29 cellular contexts compared by ENCODE assay signal in the genomic region with DNA sequence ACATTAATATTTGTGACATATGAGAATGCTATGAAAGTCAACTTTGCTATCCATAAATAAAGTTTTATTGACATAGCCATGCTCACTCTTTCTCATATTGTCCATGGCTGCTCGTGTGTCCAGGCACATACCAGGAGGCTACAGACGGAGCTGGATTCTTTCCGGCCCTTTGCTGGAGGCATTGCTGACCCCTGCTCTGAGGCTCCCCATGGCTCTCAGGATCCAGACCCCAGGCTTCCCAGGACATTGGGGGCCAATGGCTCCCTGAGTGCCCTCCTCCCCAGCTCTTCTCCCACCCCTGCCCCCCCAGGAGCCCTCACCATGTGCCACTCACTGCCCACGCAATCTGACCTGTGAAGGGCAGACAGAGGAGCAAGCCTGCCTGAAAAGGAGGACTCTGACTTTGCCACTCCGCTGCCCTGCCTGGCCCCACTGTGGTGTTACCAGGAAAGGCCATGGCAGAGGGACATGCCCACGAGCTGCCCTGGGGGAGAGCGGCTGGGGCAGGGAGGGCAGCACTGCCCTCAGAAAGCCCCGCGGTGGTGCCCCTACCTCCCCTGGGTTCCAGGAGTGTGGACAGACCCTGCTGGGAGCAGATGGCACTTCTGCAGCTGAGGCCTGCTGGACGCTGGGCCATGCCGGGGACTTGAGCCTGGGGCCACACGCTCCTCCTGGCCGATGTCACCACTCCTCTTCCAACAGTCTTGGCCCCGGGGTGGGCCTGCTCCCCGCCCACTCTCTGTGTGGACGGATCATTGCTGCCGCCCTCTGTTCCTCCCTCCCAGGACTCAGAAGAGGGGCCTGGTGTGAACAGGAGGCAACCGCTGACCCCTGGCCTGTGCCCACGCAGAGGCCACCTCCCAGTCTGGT.
DNase-seq lines count a peak whose midpoint lies in the region; ATAC-seq, FAIRE-seq and TF ChIP-seq lines count a peak whose summit lies in the region.
"Had no signal": no experiment of that assay in that cellular context is flagged by ENCODE, and none has a peak within 500 bp of the region (broad histone marks: within the 10 kb centered on the region; RNA-seq: fewer than 3 reads in every experiment).

No MANE protein-coding gene starts in this region.

- H3K79me2 ChIP-seq in osteoblast (ENCODE audit: insufficient read depth, low read length), result no peaks in the 10 kb centered on the region
- H3K79me2 ChIP-seq: hepatocyte had no signal

- H3K9me3 ChIP-seq in left ventricle myocardium inferior (replicated peaks) (peaks cover 26% of the 10 kb centered on the region), osteoblast (ENCODE audit: low read depth, low read length) (no peaks in the 10 kb centered on the region), thyroid gland (no peaks in the 10 kb centered on the region)
- H3K9me3 ChIP-seq: colonic mucosa, neutrophil, prostate gland had no signal

- H4K20me1 ChIP-seq in osteoblast (ENCODE audit: insufficient read depth, low read length), result no peaks in the 10 kb centered on the region

- H3K4me3 ChIP-seq in left ventricle myocardium inferior (no peak overlapping the region), osteoblast (ENCODE audit: insufficient read depth, low read length) (no peak overlapping the region), thyroid gland (replicated peaks in 1 of 3) (no peak overlapping the region)
- H3K4me3 ChIP-seq: breast epithelium, colonic mucosa, hepatocyte, prostate gland, SJSA1, upper lobe of left lung had no signal

- peaks cover 85% of the 10 kb centered on the region for H3K27me3 ChIP-seq in left ventricle myocardium inferior (ENCODE audit: low read depth)
- H3K27me3 ChIP-seq in osteoblast (ENCODE audit: insufficient read depth, low read length), result peaks cover 8% of the 10 kb centered on the region
- no peaks in the 10 kb centered on the region for H3K27me3 ChIP-seq in thyroid gland
- H3K27me3 ChIP-seq: colonic mucosa had no signal

- peak overlapping the region in 3 of 6 donors; percentile 7 to 67 (median 24) for H3K27ac Mint-ChIP-seq in immature natural killer cell
- H3K27ac Mint-ChIP-seq: activated CD4-positive, alpha-beta memory T cell treated with anti-CD3 and anti-CD28 coated beads for 36 hours; activated naive CD4-positive, alpha-beta T cell treated with anti-CD3 and anti-CD28 coated beads, Interleukin-2, amount 50 U/mL, for 72 hours; stimulated activated effector memory CD8-positive, alpha-beta T cell treated with anti-CD3 and anti-CD28 coated beads, Interleukin-12 subunit alpha, Interleukin-12 subunit beta, amount 100 ng/mL, for 72 hours had no signal

- ATAC-seq in left ventricle myocardium superior, result no peak
- ATAC-seq: activated naive CD4-positive, alpha-beta T cell treated with anti-CD3 and anti-CD28 coated beads, Interleukin-2, amount 50 U/mL, for 72 hours; stimulated activated effector memory CD8-positive, alpha-beta T cell treated with anti-CD3 and anti-CD28 coated beads, Interleukin-12 subunit alpha, Interleukin-12 subunit beta, amount 100 ng/mL, for 72 hours; T-cell had no signal

- peak; percentile 57 for FAIRE-seq in HTR-8/SVneo (lab: Jason Lieb, UNC)
- FAIRE-seq: D721Med had no signal

- H3K4me2 ChIP-seq in osteoblast (ENCODE audit: insufficient read depth, low read length), result no peak overlapping the region
- H3K4me2 ChIP-seq: hepatocyte had no signal

- no peak overlapping the region for H3K27ac ChIP-seq in left ventricle myocardium inferior (replicated peaks)
- no peak overlapping the region for H3K27ac ChIP-seq in osteoblast (ENCODE audit: low read depth, low read length)
- no peak overlapping the region for H3K27ac ChIP-seq in thyroid gland
- H3K27ac ChIP-seq: breast epithelium, C4-2B, colonic mucosa, hepatocyte, neutrophil, prostate gland, SJSA1, upper lobe of left lung had no signal

- peaks cover 0 to 5% (median 0%) of the 10 kb centered on the region in 6 donors for H3K9me3 Mint-ChIP-seq in immature natural killer cell
- H3K9me3 Mint-ChIP-seq: stimulated activated effector memory CD8-positive, alpha-beta T cell treated with anti-CD3 and anti-CD28 coated beads, Interleukin-12 subunit alpha, Interleukin-12 subunit beta, amount 100 ng/mL, for 72 hours had no signal

- H3K4me1 Mint-ChIP-seq in immature natural killer cell, result peaks cover 4% of the 10 kb centered on the region in 2 donors

- no peak overlapping the region for H2AFZ ChIP-seq in osteoblast (ENCODE audit: low read length)
- H2AFZ ChIP-seq: hepatocyte had no signal

- H3K4me1 ChIP-seq in left ventricle myocardium inferior (peaks cover 12% of the 10 kb centered on the region), osteoblast (ENCODE audit: insufficient read depth, low read length) (peaks cover 2% of the 10 kb centered on the region), thyroid gland (peaks cover 3 to 12% of the 10 kb centered on the region in 2 donors)
- H3K4me1 ChIP-seq: breast epithelium, colonic mucosa, prostate gland had no signal

- intact Hi-C loops in left ventricle myocardium superior (cut with micrococcal nuclease) (no loop called here), left ventricle myocardium inferior (cut with micrococcal nuclease) (no loop called here), thyroid gland (cut with DNase I) (no loop called here)

- H3K4me3 Mint-ChIP-seq in immature natural killer cell, result peak overlapping the region in 4 of 5 donors; percentile 50 to 69 (median 54)
- H3K4me3 Mint-ChIP-seq: activated CD4-positive, alpha-beta memory T cell treated with anti-CD3 and anti-CD28 coated beads for 36 hours had no signal

- peak; percentile 20 for DNase-seq in left ventricle myocardium superior
- DNase-seq in left ventricle myocardium inferior, result no peak
- DNase-seq in HTR-8/SVneo (ENCODE audit: insufficient read length, low spot score), result no peak
- no peak for DNase-seq in immature natural killer cell
- DNase-seq in osteoblast (ENCODE audit: insufficient read length, low spot score, missing footprints), result peak; percentile 80
- no peak for DNase-seq in HuH-7 (ENCODE audit: low spot score)
- DNase-seq in DMS153 treated with DMSO at 0.1 percent for 48 hours (lab: John Stamatoyannopoulos, UW; ENCODE audit: unreplicated experiment), result no peak
- DNase-seq in thyroid gland, result no peak
- DNase-seq: activated CD4-positive, alpha-beta memory T cell treated with anti-CD3 and anti-CD28 coated beads for 36 hours; activated CD8-positive, alpha-beta memory T cell treated with anti-CD3 and anti-CD28 coated beads, Interleukin-2, amount 50 U/mL, for 48 hours; anterior cingulate cortex; colonic mucosa; effector CD4-positive, alpha-beta T cell; GOT3; KG1; NCI-H1105; NCI-H187; substantia nigra had no signal

- TF ChIP-seq POLR2A in thyroid gland (IDR thresholded peaks at IDR 0.05), result no peak

- TF ChIP-seq CTCF in left ventricle myocardium inferior (IDR thresholded peaks at IDR 0.05; ENCODE audit: borderline replicate concordance) (no peak), osteoblast (IDR thresholded peaks at IDR 0.05; ENCODE audit: extremely low read depth, low read depth, low read length) (no peak), thyroid gland (IDR thresholded peaks at IDR 0.05) (no peak)

- peaks cover 22 to 29% (median 24%) of the 10 kb centered on the region in 3 donors for H3K27me3 Mint-ChIP-seq in immature natural killer cell (ENCODE audit: low read depth in 3 of 3)
- H3K27me3 Mint-ChIP-seq: activated CD4-positive, alpha-beta memory T cell treated with anti-CD3 and anti-CD28 coated beads for 36 hours; T-cell had no signal

- WGBS in thyroid gland, 2 donors, result 74 to 83% methylated on average over 15 to 18 of the region's 19 CpGs

- H3K36me3 ChIP-seq in left ventricle myocardium inferior (no peaks in the 10 kb centered on the region), osteoblast (ENCODE audit: insufficient read depth, low read length) (no peaks in the 10 kb centered on the region), thyroid gland (no peaks in the 10 kb centered on the region)
- H3K36me3 ChIP-seq: breast epithelium, colonic mucosa, neutrophil, prostate gland, SJSA1, upper lobe of left lung had no signal

- no peaks in the 10 kb centered on the region for H3K36me3 Mint-ChIP-seq in immature natural killer cell
- H3K36me3 Mint-ChIP-seq: activated CD4-positive, alpha-beta memory T cell treated with anti-CD3 and anti-CD28 coated beads for 36 hours; activated naive CD4-positive, alpha-beta T cell treated with anti-CD3 and anti-CD28 coated beads, Interleukin-2, amount 50 U/mL, for 72 hours; T-cell had no signal

Comparison
In these comparisons a context has a peak if more than half of its experiments do, and no peak if none do; other contexts are left out.
1. DNase-seq: peak in left ventricle myocardium superior (single experiment) and osteoblast (single experiment); none in left ventricle myocardium inferior (single experiment), HTR-8/SVneo (single experiment), immature natural killer cell (0 of 3), HuH-7 (single experiment), DMS153 treated with DMSO at 0.1 percent for 48 hours (single experiment) and thyroid gland (0 of 2).